Comparison of ENCODE assay signal across 13 cellular contexts in the genomic region with DNA sequence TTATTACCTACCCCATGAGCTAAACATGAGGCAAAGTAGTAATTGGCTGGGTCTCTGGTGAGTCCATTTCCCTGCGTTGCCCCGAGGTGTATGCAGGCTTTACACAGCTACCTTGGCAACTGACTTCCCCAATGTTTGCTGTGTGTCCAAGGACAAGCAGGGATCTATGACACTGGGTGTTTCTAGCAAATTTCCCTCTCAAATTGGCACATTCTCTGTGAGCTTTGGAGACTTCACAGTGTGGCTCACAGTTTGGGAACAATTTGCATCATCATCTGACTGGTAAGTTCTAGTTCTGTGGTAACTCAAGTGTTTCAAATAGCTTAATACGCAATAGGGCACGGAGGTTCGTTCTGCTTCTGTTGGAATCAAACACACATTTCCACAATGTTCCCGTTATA. TPM values are rescaled to one million over a fixed set of nuclear protein-coding genes. Genes with fewer than 3 reads are reported as not detected.
DNase-seq lines count a peak whose midpoint lies in the region; ATAC-seq and TF ChIP-seq lines count a peak whose summit lies in the region.
"Had no signal": no experiment of that assay in that cellular context is flagged by ENCODE, and none has a peak within 500 bp of the region (broad histone marks: within the 10 kb centered on the region; RNA-seq: fewer than 3 reads in every experiment).

No MANE protein-coding gene starts in this region.

- no peak overlapping the region for H3K4me3 Mint-ChIP-seq in chondrocyte (ENCODE audit: unreplicated experiment)
- H3K4me3 Mint-ChIP-seq in activated CD8-positive, alpha-beta T cell treated with anti-CD3 and anti-CD28 coated beads, Interleukin-2, amount 10 ng/mL, durations not matched to agents 7 days and 5 days, result no peak overlapping the region
- H3K4me3 Mint-ChIP-seq in activated CD4-positive, alpha-beta memory T cell treated with anti-CD3 and anti-CD28 coated beads, Interleukin-2, amount 10 ng/mL, durations not matched to agents 7 days and 5 days, result no peak overlapping the region
- H3K4me3 Mint-ChIP-seq: activated naive CD8-positive, alpha-beta T cell treated with anti-CD3 and anti-CD28 coated beads for 36 hours; stimulated activated memory B cell treated with anti-CD40 and anti-IgM and Interleukin-4, amounts not matched to agents 10 μg/mL and 1 μg/mL and 100 μg/mL, for 72 hours had no signal

- H3K9me3 ChIP-seq in lower lobe of right lung (no peaks in the 10 kb centered on the region), upper lobe of right lung (no peaks in the 10 kb centered on the region)

- H3K27ac Mint-ChIP-seq in chondrocyte (ENCODE audit: unreplicated experiment), result peak overlapping the region; percentile 96
- H3K27ac Mint-ChIP-seq in activated CD8-positive, alpha-beta T cell treated with anti-CD3 and anti-CD28 coated beads, Interleukin-2, amount 10 ng/mL, durations not matched to agents 7 days and 5 days, result no peak overlapping the region
- no peak overlapping the region for H3K27ac Mint-ChIP-seq in activated CD4-positive, alpha-beta memory T cell treated with anti-CD3 and anti-CD28 coated beads, Interleukin-2, amount 10 ng/mL, durations not matched to agents 7 days and 5 days
- H3K27ac Mint-ChIP-seq: activated naive CD8-positive, alpha-beta T cell treated with anti-CD3 and anti-CD28 coated beads for 36 hours; stimulated activated memory B cell treated with anti-CD40 and anti-IgM and Interleukin-4, amounts not matched to agents 10 μg/mL and 1 μg/mL and 100 μg/mL, for 72 hours had no signal

- peaks cover 42% of the 10 kb centered on the region for H3K36me3 Mint-ChIP-seq in chondrocyte (ENCODE audit: low read depth)
- no peaks in the 10 kb centered on the region for H3K36me3 Mint-ChIP-seq in activated CD8-positive, alpha-beta T cell treated with anti-CD3 and anti-CD28 coated beads, Interleukin-2, amount 10 ng/mL, durations not matched to agents 7 days and 5 days (ENCODE audit: low read depth)
- H3K36me3 Mint-ChIP-seq in activated CD4-positive, alpha-beta memory T cell treated with anti-CD3 and anti-CD28 coated beads, Interleukin-2, amount 10 ng/mL, durations not matched to agents 7 days and 5 days (ENCODE audit: low read depth), result no peaks in the 10 kb centered on the region
- H3K36me3 Mint-ChIP-seq: activated naive CD8-positive, alpha-beta T cell treated with anti-CD3 and anti-CD28 coated beads for 36 hours; stimulated activated memory B cell treated with anti-CD40 and anti-IgM and Interleukin-4, amounts not matched to agents 10 μg/mL and 1 μg/mL and 100 μg/mL, for 72 hours had no signal

- TF ChIP-seq CTCF in chondrocyte (IDR thresholded peaks at IDR 0.05) (no peak), lower lobe of right lung (IDR thresholded peaks at IDR 0.05) (no peak), upper lobe of right lung (IDR thresholded peaks at IDR 0.05) (no peak)

- ATAC-seq in lower lobe of right lung (peak; percentile 79 to 92), upper lobe of right lung (peak; percentile 88), HG02973 (IDR thresholded peaks at IDR 0.05; ENCODE audit: unreplicated experiment) (no peak)
- no peak for ATAC-seq in activated CD8-positive, alpha-beta T cell treated with anti-CD3 and anti-CD28 coated beads, Interleukin-2, amount 10 ng/mL, durations not matched to agents 7 days and 5 days
- ATAC-seq: stimulated activated memory B cell treated with anti-CD40 and anti-IgM and Interleukin-4, amounts not matched to agents 10 μg/mL and 1 μg/mL and 100 μg/mL, for 72 hours had no signal

- H3K27ac ChIP-seq in lower lobe of right lung (peak overlapping the region; percentile 82), upper lobe of right lung (peak overlapping the region; percentile 87)

- H3K4me1 ChIP-seq in lower lobe of right lung, result peaks cover 56% of the 10 kb centered on the region
- peaks cover 64% of the 10 kb centered on the region for H3K4me1 ChIP-seq in upper lobe of right lung

- H3K36me3 ChIP-seq in lower lobe of right lung (peaks cover 19% of the 10 kb centered on the region), upper lobe of right lung (peaks cover 20% of the 10 kb centered on the region)

- H3K4me3 ChIP-seq in lower lobe of right lung, result no peak overlapping the region
- H3K4me3 ChIP-seq in upper lobe of right lung, result peak overlapping the region; percentile 29

- H3K9me3 Mint-ChIP-seq in chondrocyte (ENCODE audit: low read depth), result peaks cover 6% of the 10 kb centered on the region
- H3K9me3 Mint-ChIP-seq in activated CD8-positive, alpha-beta T cell treated with anti-CD3 and anti-CD28 coated beads, Interleukin-2, amount 10 ng/mL, durations not matched to agents 7 days and 5 days (ENCODE audit: insufficient read depth), result no peaks in the 10 kb centered on the region
- H3K9me3 Mint-ChIP-seq in activated CD4-positive, alpha-beta memory T cell treated with anti-CD3 and anti-CD28 coated beads, Interleukin-2, amount 10 ng/mL, durations not matched to agents 7 days and 5 days, result no peaks in the 10 kb centered on the region
- H3K9me3 Mint-ChIP-seq: stimulated activated memory B cell treated with anti-CD40 and anti-IgM and Interleukin-4, amounts not matched to agents 10 μg/mL and 1 μg/mL and 100 μg/mL, for 72 hours had no signal

- POLR2A ChIA-PET in activated CD8-positive, alpha-beta T cell treated with anti-CD3 and anti-CD28 coated beads, Interleukin-2, amount 10 ng/mL, durations not matched to agents 7 days and 5 days (lab: Charles Lee), result no interaction called here
- POLR2A ChIA-PET in activated CD4-positive, alpha-beta memory T cell treated with anti-CD3 and anti-CD28 coated beads, Interleukin-2, amount 10 ng/mL, durations not matched to agents 7 days and 5 days (lab: Charles Lee), result interaction anchor here (0.6 kb wide), 1 partner anchor 268 kb away, joined by 4 read pairs; no protein-coding TSS in a partner anchor

- DNase-seq in DMS53 (lab: John Stamatoyannopoulos, UW) (peak; percentile 43), DMS53 treated with DMSO at 0.1 percent for 48 hours (lab: John Stamatoyannopoulos, UW; ENCODE audit: unreplicated experiment) (no peak), chondrocyte (ENCODE audit: low spot score) (no peak), lower lobe of right lung (no peak), upper lobe of right lung (no peak)
- no peak for DNase-seq in activated CD8-positive, alpha-beta T cell treated with anti-CD3 and anti-CD28 coated beads, Interleukin-2, amount 10 ng/mL, durations not matched to agents 7 days and 5 days
- no peak for DNase-seq in activated CD4-positive, alpha-beta memory T cell treated with anti-CD3 and anti-CD28 coated beads, Interleukin-2, amount 10 ng/mL, durations not matched to agents 7 days and 5 days
- DNase-seq: 8988T; activated CD4-positive, alpha-beta T cell treated with anti-CD3 and anti-CD28 coated beads for 48 hours; activated naive CD8-positive, alpha-beta T cell treated with anti-CD3 and anti-CD28 coated beads for 36 hours; head of caudate nucleus had no signal

- H3K4me1 Mint-ChIP-seq in chondrocyte (ENCODE audit: low read depth), result peaks cover 66% of the 10 kb centered on the region
- H3K4me1 Mint-ChIP-seq in activated CD8-positive, alpha-beta T cell treated with anti-CD3 and anti-CD28 coated beads, Interleukin-2, amount 10 ng/mL, durations not matched to agents 7 days and 5 days (ENCODE audit: low read depth), result peaks cover 4% of the 10 kb centered on the region
- no peaks in the 10 kb centered on the region for H3K4me1 Mint-ChIP-seq in activated CD4-positive, alpha-beta memory T cell treated with anti-CD3 and anti-CD28 coated beads, Interleukin-2, amount 10 ng/mL, durations not matched to agents 7 days and 5 days
- H3K4me1 Mint-ChIP-seq: activated naive CD8-positive, alpha-beta T cell treated with anti-CD3 and anti-CD28 coated beads for 36 hours; stimulated activated memory B cell treated with anti-CD40 and anti-IgM and Interleukin-4, amounts not matched to agents 10 μg/mL and 1 μg/mL and 100 μg/mL, for 72 hours had no signal

- intact Hi-C loops in lower lobe of right lung (cut with DNase I), result no loop called here
- intact Hi-C loops in upper lobe of right lung (cut with DNase I), result no loop called here

- no peaks in the 10 kb centered on the region for H3K27me3 Mint-ChIP-seq in chondrocyte (ENCODE audit: low read depth)
- peaks cover 25% of the 10 kb centered on the region for H3K27me3 Mint-ChIP-seq in activated CD8-positive, alpha-beta T cell treated with anti-CD3 and anti-CD28 coated beads, Interleukin-2, amount 10 ng/mL, durations not matched to agents 7 days and 5 days (ENCODE audit: low read depth)
- H3K27me3 Mint-ChIP-seq in activated CD4-positive, alpha-beta memory T cell treated with anti-CD3 and anti-CD28 coated beads, Interleukin-2, amount 10 ng/mL, durations not matched to agents 7 days and 5 days, result peaks cover 40% of the 10 kb centered on the region

- H3K27me3 ChIP-seq in lower lobe of right lung (ENCODE audit: low read depth), result no peaks in the 10 kb centered on the region
- no peaks in the 10 kb centered on the region for H3K27me3 ChIP-seq in upper lobe of right lung

- CTCF ChIA-PET in activated CD8-positive, alpha-beta T cell treated with anti-CD3 and anti-CD28 coated beads, Interleukin-2, amount 10 ng/mL, durations not matched to agents 7 days and 5 days (lab: Charles Lee), result no interaction called here
- CTCF ChIA-PET in activated CD4-positive, alpha-beta memory T cell treated with anti-CD3 and anti-CD28 coated beads, Interleukin-2, amount 10 ng/mL, durations not matched to agents 7 days and 5 days (lab: Charles Lee), result no interaction called here

RNA-seq across cellular contexts. Expression of a gene that starts 12.5 kb away (rescaled TPM):
- total RNA-seq in chondrocyte (354 to 375 TPM (median 370 TPM) in 3 replicates), lower lobe of right lung (162 TPM), upper lobe of right lung (349 TPM)
- total RNA-seq in activated CD8-positive, alpha-beta T cell treated with anti-CD3 and anti-CD28 coated beads, Interleukin-2, amount 10 ng/mL, durations not matched to agents 7 days and 5 days, result not detected
- not detected for total RNA-seq in activated CD4-positive, alpha-beta memory T cell treated with anti-CD3 and anti-CD28 coated beads, Interleukin-2, amount 10 ng/mL, durations not matched to agents 7 days and 5 days
- total RNA-seq: activated naive CD8-positive, alpha-beta T cell treated with anti-CD3 and anti-CD28 coated beads for 36 hours had no signal

Comparison
In these comparisons a context has a peak if more than half of its experiments do, and no peak if none do; other contexts are left out.
1. ATAC-seq: peak in lower lobe of right lung (2 of 2) and upper lobe of right lung (single experiment); none in activated CD8-positive, alpha-beta T cell treated with anti-CD3 and anti-CD28 coated beads, Interleukin-2, amount 10 ng/mL, durations not matched to agents 7 days and 5 days (single experiment) and HG02973 (single experiment).
2. RNA of a gene that starts 12.5 kb away (total RNA-seq): 354 to 375 TPM in chondrocyte, 349 TPM in upper lobe of right lung (single experiment) and 162 TPM in lower lobe of right lung (single experiment); not detected in activated CD8-positive, alpha-beta T cell treated with anti-CD3 and anti-CD28 coated beads, Interleukin-2, amount 10 ng/mL, durations not matched to agents 7 days and 5 days and not detected in activated CD4-positive, alpha-beta memory T cell treated with anti-CD3 and anti-CD28 coated beads, Interleukin-2, amount 10 ng/mL, durations not matched to agents 7 days and 5 days; every median in the first group is over 100 times any median in the second.